In the genomic region with DNA sequence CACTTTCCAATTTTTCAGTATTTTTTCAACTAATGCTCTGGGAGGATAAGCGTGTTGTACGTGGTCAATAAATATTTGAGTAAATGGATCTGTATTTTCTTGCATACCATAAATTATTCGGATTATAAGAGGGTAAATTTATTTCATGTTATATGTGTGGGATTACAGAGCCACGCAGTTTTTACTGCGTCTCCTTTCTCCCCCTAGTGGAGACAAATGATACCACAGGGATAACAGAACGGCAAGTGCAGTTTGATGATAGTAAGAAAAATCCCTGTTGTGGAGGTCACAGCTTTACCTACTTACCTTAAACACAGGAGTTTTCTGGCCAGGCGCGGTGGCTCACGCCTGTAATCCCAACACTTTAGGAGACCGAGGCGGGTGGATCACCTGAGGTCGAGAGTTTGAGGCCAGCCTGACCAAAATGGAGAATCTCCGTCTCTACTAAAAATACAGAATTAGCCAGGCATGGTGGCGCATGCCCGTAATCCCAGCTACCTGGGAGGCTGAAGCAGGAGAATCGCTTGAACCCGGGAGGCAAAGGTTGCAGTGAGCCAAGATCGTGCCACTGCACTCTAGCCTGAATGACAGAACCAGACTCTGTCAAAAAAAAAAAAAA, we compare ENCODE assay signal across 8 cellular contexts.
DNase-seq lines count a peak whose midpoint lies in the region.

No MANE protein-coding gene starts in this region.

- no peaks in the 10 kb centered on the region for H3K9me3 ChIP-seq in HAP-1

- no peaks in the 10 kb centered on the region for H3K36me3 ChIP-seq in HAP-1 (replicated peaks)

- in situ Hi-C loops in HAP-1 (cut with MboI; ENCODE audit: low sequenced_read_pairs), result no loop called here

- DNase-seq in AML-193 (lab: John Stamatoyannopoulos, UW) (peak; percentile 42 to 59), HAP-1 (ENCODE audit: low spot score in 2 of 2) (peak; percentile 38 to 54), SW480 (ENCODE audit: low spot score) (peak; percentile 49), kidney glomerular epithelial cell (lab: John Stamatoyannopoulos, UW) (peak; percentile 0), inferior parietal cortex (ENCODE audit: extremely low spot score) (no peak), NCI-H128 (lab: John Stamatoyannopoulos, UW; ENCODE audit: unreplicated experiment) (no peak), NK-92 (lab: John Stamatoyannopoulos, UW; ENCODE audit: unreplicated experiment) (no peak)
- no peak for DNase-seq in activated T-cell treated with anti-CD3 and anti-CD28 coated beads, Interleukin-2, amount 50 U/mL, for 1 hour

- H3K4me1 ChIP-seq in HAP-1, result no peaks in the 10 kb centered on the region

- H3K4me3 ChIP-seq in HAP-1, result no peak overlapping the region

- no peaks in the 10 kb centered on the region for H3K27me3 ChIP-seq in HAP-1 (ENCODE audit: low read depth)

Comparison
In these comparisons a context has a peak if more than half of its experiments do, and no peak if none do; other contexts are left out.
1. DNase-seq: peak in AML-193 (2 of 2), HAP-1 (2 of 2), SW480 (single experiment) and kidney glomerular epithelial cell (single experiment); none in inferior parietal cortex (single experiment), activated T-cell treated with anti-CD3 and anti-CD28 coated beads, Interleukin-2, amount 50 U/mL, for 1 hour (single experiment), NCI-H128 (single experiment) and NK-92 (single experiment).